Comparison of ENCODE assay signal across 9 cellular contexts in genomic region chr20:2756056-2756611, GRCh38. TPM values are rescaled to one million over a fixed set of nuclear protein-coding genes. Genes with fewer than 3 reads are reported as not detected.
DNase-seq lines count a peak whose midpoint lies in the region; ATAC-seq and TF ChIP-seq lines count a peak whose summit lies in the region.
"Had no signal": no experiment of that assay in that cellular context is flagged by ENCODE, and none has a peak within 500 bp of the region (broad histone marks: within the 10 kb centered on the region; RNA-seq: fewer than 3 reads in every experiment).

No MANE protein-coding gene starts in this region.

- DNase-seq in DMS114 treated with DMSO at 0.1 percent for 48 hours (lab: John Stamatoyannopoulos, UW; ENCODE audit: unreplicated experiment) (peak; percentile 8), chondrocyte (ENCODE audit: low spot score) (no peak), neural progenitor cell (ENCODE audit: low spot score) (peak; percentile 91), RPMI8226 (no peak)
- DNase-seq in effector memory CD8-positive, alpha-beta T cell: no peak

- no peaks in the 10 kb centered on the region for H3K9me3 Mint-ChIP-seq in chondrocyte (ENCODE audit: low read depth)
- no peaks in the 10 kb centered on the region for H3K9me3 Mint-ChIP-seq in neural progenitor cell
- H3K9me3 Mint-ChIP-seq in effector memory CD8-positive, alpha-beta T cell: no peaks in the 10 kb centered on the region

- no peaks in the 10 kb centered on the region for H3K79me2 ChIP-seq in neural progenitor cell (ENCODE audit: low read depth)

- H3K4me2 ChIP-seq in neural progenitor cell: no peak overlapping the region

- H3K9ac ChIP-seq in neural progenitor cell: no peak overlapping the region

- H3K27me3 Mint-ChIP-seq in chondrocyte (ENCODE audit: low read depth) (peaks cover 54% of the 10 kb centered on the region), neural progenitor cell (ENCODE audit: insufficient read depth, low read depth) (peaks cover 27% of the 10 kb centered on the region)
- peaks cover 6 to 62% of the 10 kb centered on the region in 2 donors for H3K27me3 Mint-ChIP-seq in effector memory CD8-positive, alpha-beta T cell

- TF ChIP-seq CTCF in chondrocyte (IDR thresholded peaks at IDR 0.05) (peak; percentile 92), neural progenitor cell (IDR thresholded peaks at IDR 0.05) (peak; percentile 88)

- peaks cover 7% of the 10 kb centered on the region for H3F3A ChIP-seq in neural progenitor cell (ENCODE audit: low read depth)

- H3K4me1 Mint-ChIP-seq in chondrocyte (ENCODE audit: low read depth): peaks cover 9% of the 10 kb centered on the region
- peaks cover 14% of the 10 kb centered on the region for H3K4me1 Mint-ChIP-seq in neural progenitor cell
- H3K4me1 Mint-ChIP-seq in effector memory CD8-positive, alpha-beta T cell (ENCODE audit: low read depth in 2 of 2): peaks cover 9 to 23% of the 10 kb centered on the region in 2 donors

- peaks cover 17% of the 10 kb centered on the region for H3K4me1 ChIP-seq in neural progenitor cell

- H3K27ac ChIP-seq in neural progenitor cell: no peak overlapping the region
- H3K27ac ChIP-seq: HL-60 had no signal

- no peaks in the 10 kb centered on the region for H3K9me3 ChIP-seq in neural progenitor cell (ENCODE audit: low read depth)

- H3K36me3 Mint-ChIP-seq in chondrocyte (ENCODE audit: low read depth) (no peaks in the 10 kb centered on the region), neural progenitor cell (no peaks in the 10 kb centered on the region)
- peaks cover 7% of the 10 kb centered on the region for H3K36me3 Mint-ChIP-seq in effector memory CD8-positive, alpha-beta T cell (ENCODE audit: insufficient read depth)

- no peak for TF ChIP-seq EP300 in Ishikawa (IDR thresholded peaks at IDR 0.05; ENCODE audit: borderline replicate concordance)

- peak; percentile 91 for TF ChIP-seq RAD21 in Ishikawa (IDR thresholded peaks at IDR 0.05; ENCODE audit: low read depth)

- H3K27ac Mint-ChIP-seq in chondrocyte (ENCODE audit: unreplicated experiment): no peak overlapping the region
- H3K27ac Mint-ChIP-seq in neural progenitor cell: no peak overlapping the region
- H3K27ac Mint-ChIP-seq in effector memory CD8-positive, alpha-beta T cell: no peak overlapping the region

- H3K4me3 Mint-ChIP-seq in chondrocyte (ENCODE audit: unreplicated experiment): no peak overlapping the region
- no peak overlapping the region for H3K4me3 Mint-ChIP-seq in neural progenitor cell
- H3K4me3 Mint-ChIP-seq in effector memory CD8-positive, alpha-beta T cell: no peak overlapping the region

- peaks cover 42% of the 10 kb centered on the region for H3K27me3 ChIP-seq in neural progenitor cell

- H4K20me1 ChIP-seq in neural progenitor cell (ENCODE audit: low read depth): peaks cover 9% of the 10 kb centered on the region

- H3K36me3 ChIP-seq in neural progenitor cell: no peaks in the 10 kb centered on the region

- no peak overlapping the region for H2AFZ ChIP-seq in neural progenitor cell (replicated peaks)

- H3K4me3 ChIP-seq in neural progenitor cell: no peak overlapping the region

- ATAC-seq in HG03280 (IDR thresholded peaks at IDR 0.05; ENCODE audit: unreplicated experiment) (no peak), GM21447 (IDR thresholded peaks at IDR 0.05; ENCODE audit: unreplicated experiment) (no peak)
- ATAC-seq in effector memory CD8-positive, alpha-beta T cell (replicated peaks): no peak

TF ChIP-seq in Ishikawa, 13 proteins besides CTCF, POLR2A, EP300 and RAD21:
- no peak for TF ChIP-seq TAF1 (IDR thresholded peaks at IDR 0.05; ENCODE audit: low read depth)
- TF ChIP-seq ZBTB7A (IDR thresholded peaks at IDR 0.05; ENCODE audit: low read depth): no peak
- TF ChIP-seq CREB1 (IDR thresholded peaks at IDR 0.05; ENCODE audit: low read depth): no peak
- no peak for TF ChIP-seq YY1 (IDR thresholded peaks at IDR 0.05; ENCODE audit: low read depth)
- TF ChIP-seq TCF12 (IDR thresholded peaks at IDR 0.05; ENCODE audit: low read depth): no peak
- no peak for TF ChIP-seq CEBPB (IDR thresholded peaks at IDR 0.05)
- no peak for TF ChIP-seq USF1 (IDR thresholded peaks at IDR 0.05)
- TF ChIP-seq FOXM1 (IDR thresholded peaks at IDR 0.05; ENCODE audit: borderline replicate concordance, low read depth): no peak
- no peak for TF ChIP-seq EGR1 (IDR thresholded peaks at IDR 0.05)
- TF ChIP-seq TEAD4 (IDR thresholded peaks at IDR 0.05): no peak
- no peak for TF ChIP-seq NFIC (IDR thresholded peaks at IDR 0.05)
- no peak for TF ChIP-seq MAX (IDR thresholded peaks at IDR 0.05)
- no peak for TF ChIP-seq REST (IDR thresholded peaks at IDR 0.05; ENCODE audit: low read depth)
TF ChIP-seq in Ishikawa: peak in this region for 0.

RNA-seq across cellular contexts. Expression of gene CPXM1, which starts 44.3 kb away (rescaled TPM):
- total RNA-seq in chondrocyte (6.2 to 6.4 TPM (median 6.3 TPM) in 3 replicates), neural progenitor cell (ENCODE audit: low replicate concordance) (76.3 and 169 TPM in 2 replicates)

RNA-seq across cellular contexts. Expression of gene C20orf141, which starts 58.7 kb away (rescaled TPM):
- not detected in 3 replicates for total RNA-seq in chondrocyte
- total RNA-seq in neural progenitor cell (ENCODE audit: low replicate concordance): not detected in 2 replicates

Comparison
In these comparisons a context has a peak if more than half of its experiments do, and no peak if none do; other contexts are left out.
1. DNase-seq: peak in DMS114 treated with DMSO at 0.1 percent for 48 hours (single experiment) and neural progenitor cell (single experiment); none in chondrocyte (single experiment), effector memory CD8-positive, alpha-beta T cell (0 of 3) and RPMI8226 (single experiment).
2. RNA of gene CPXM1, which starts 44.3 kb away (total RNA-seq): 76.3 to 169 TPM in neural progenitor cell; 6.2 to 6.4 TPM in chondrocyte; every median in the first group is over 10 times any median in the second.